1 cellular context compared by ENCODE assay signal in genomic region chr3:27721717-27722564, GRCh38.
TF ChIP-seq lines count a peak whose summit lies in the region.

EOMES (minus strand) TSS chr3:27722323; CDS start chr3:27722294, 29 bp downstream.

TF ChIP-seq in H1, 55 proteins besides CTCF, POLR2A, EP300 and RAD21 (continued from another document):
- TF ChIP-seq TBP (IDR thresholded peaks at IDR 0.05; ENCODE audit: low read depth, low read length) = peak; percentile 70; the same call in 1 of the 2 replicates
- TF ChIP-seq SUZ12 (IDR thresholded peaks at IDR 0.05; ENCODE audit: low read length) = peak; percentile 22; the same call in 1 of the 2 replicates
- TF ChIP-seq CHD1 (IDR thresholded peaks at IDR 0.05; ENCODE audit: low read depth, low read length) = no peak
- peak; percentile 72 for TF ChIP-seq YY1 (IDR thresholded peaks at IDR 0.05; ENCODE audit: low read depth, low read length)
- TF ChIP-seq SIN3A (conservative IDR thresholded peaks at IDR 0.05 in 1 of 2, IDR thresholded peaks at IDR 0.05 in 1 of 2; ENCODE audit: low read depth in 1 of 2, low read length in 2 of 2) = 0 out of 4 replicates have a peak, but pooled peaks of 1 of the 2 experiments have one; percentile 38
- TF ChIP-seq EGR1 (IDR thresholded peaks at IDR 0.05; ENCODE audit: borderline replicate concordance, low read depth, low read length) = peak; percentile 83
- TF ChIP-seq ASH2L (IDR thresholded peaks at IDR 0.05; ENCODE audit: low read length) = peak; percentile 67
- TF ChIP-seq PHF8 (conservative IDR thresholded peaks at IDR 0.05; ENCODE audit: low read depth, low read length) = 0 out of 2 replicates have a peak, but pooled peaks have one; percentile 20
- TF ChIP-seq CTBP2 (IDR thresholded peaks at IDR 0.05; ENCODE audit: borderline replicate concordance, insufficient read depth, insufficient read length, low read length) = peak; percentile 100
- no peak for TF ChIP-seq NRF1 (IDR thresholded peaks at IDR 0.05; ENCODE audit: low read depth, low read length)
- TF ChIP-seq E2F6 (IDR thresholded peaks at IDR 0.05) = 0 out of 2 replicates have a peak, but pooled peaks have one; percentile 25
- TF ChIP-seq KDM1A (IDR thresholded peaks at IDR 0.05; ENCODE audit: borderline replicate concordance, low read length) = 0 out of 2 replicates have a peak, but pooled peaks have one; percentile 7
- peak; percentile 79 for TF ChIP-seq EZH2 (IDR thresholded peaks at IDR 0.05; ENCODE audit: low read depth, low read length, severe bottlenecking)
- peak; percentile 63 for TF ChIP-seq KDM4A (IDR thresholded peaks at IDR 0.05; ENCODE audit: low read depth, low read length, severe bottlenecking)
- TF ChIP-seq, protein P1, sequence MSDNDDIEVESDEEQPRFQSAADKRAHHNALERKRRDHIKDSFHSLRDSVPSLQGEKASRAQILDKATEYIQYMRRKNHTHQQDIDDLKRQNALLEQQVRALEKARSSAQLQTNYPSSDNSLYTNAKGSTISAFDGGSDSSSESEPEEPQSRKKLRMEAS (IDR thresholded peaks at IDR 0.05) = peak; percentile 53; the same call in 1 of the 2 replicates
